Comparison of ENCODE assay signal across 1 cellular context in genomic region chr18:45733535-45733934, GRCh38.
TF ChIP-seq lines count a peak whose summit lies in the region.

No MANE protein-coding gene starts in this region.

TF ChIP-seq in H1, 55 proteins besides CTCF, POLR2A, EP300 and RAD21:
- no peak for TF ChIP-seq HDAC6 (IDR thresholded peaks at IDR 0.05; ENCODE audit: low read depth, low read length)
- no peak for TF ChIP-seq TCF12 (IDR thresholded peaks at IDR 0.05; ENCODE audit: low read depth, low read length)
- no peak for TF ChIP-seq ATF3 (IDR thresholded peaks at IDR 0.05; ENCODE audit: insufficient read depth, low read depth, low read length)
- no peak for TF ChIP-seq BACH1 (IDR thresholded peaks at IDR 0.05; ENCODE audit: low read length)
- TF ChIP-seq POU5F1 (IDR thresholded peaks at IDR 0.05; ENCODE audit: low read depth, low read length): no peak
- TF ChIP-seq HDAC2 (IDR thresholded peaks at IDR 0.05; ENCODE audit: borderline replicate concordance in 1 of 2, low read depth in 2 of 2, low read length in 2 of 2): no peak
- TF ChIP-seq TEAD4 (IDR thresholded peaks at IDR 0.05; ENCODE audit: low read depth, low read length): no peak
